In the genomic region with DNA sequence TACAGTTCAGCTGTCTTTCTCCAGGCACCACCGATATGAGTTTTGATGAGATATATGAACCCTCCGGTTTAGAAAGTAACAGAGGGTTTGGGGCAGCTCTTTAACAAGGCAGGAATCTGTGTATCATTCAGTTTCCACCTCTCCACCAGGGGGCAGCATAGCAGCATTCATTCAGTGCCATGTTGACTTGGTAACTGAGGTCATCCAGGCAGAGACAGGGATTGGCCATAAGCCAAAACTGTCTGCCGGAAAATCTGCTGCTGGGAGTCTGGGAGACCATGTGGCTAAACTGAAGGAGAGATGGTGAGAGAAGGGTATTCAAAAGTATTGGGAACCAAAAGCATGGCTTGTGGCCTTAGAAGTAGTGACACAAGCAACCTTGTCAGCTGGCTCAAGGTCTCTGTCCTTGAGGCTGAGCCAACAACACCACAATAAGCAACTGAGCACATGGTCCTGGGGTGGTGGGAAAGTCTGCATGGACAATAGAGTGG, we compare ENCODE assay signal across 9 cellular contexts.
DNase-seq lines count a peak whose midpoint lies in the region; ATAC-seq and TF ChIP-seq lines count a peak whose summit lies in the region.
"Had no signal": no experiment of that assay in that cellular context is flagged by ENCODE, and none has a peak within 500 bp of the region (broad histone marks: within the 10 kb centered on the region; RNA-seq: fewer than 3 reads in every experiment).

No MANE protein-coding gene starts in this region.

- H3K27me3 ChIP-seq in BJ (ENCODE audit: control insufficient read depth, insufficient read depth, low read length) (no peaks in the 10 kb centered on the region), gastrocnemius medialis (no peaks in the 10 kb centered on the region)
- H3K27me3 ChIP-seq: neutrophil had no signal

- H3K9me3 Mint-ChIP-seq in activated T-helper 2 cell treated with anti-CD3 and anti-CD28 coated beads, Interferon-gamma antibody, Interleukin-2, Interleukin-4, amounts not matched to agents 10 μg/mL and 5 μg/mL and 100 μg/mL, durations not matched to agents 14 hours and 24 hours and 36 hours: no peaks in the 10 kb centered on the region

- peak; percentile 67 for TF ChIP-seq CTCF in BJ (IDR thresholded peaks at IDR 0.05; ENCODE audit: insufficient read depth, low read depth, low read length)
- peak; percentile 35 to 83 (median 77) for TF ChIP-seq CTCF in gastrocnemius medialis (IDR thresholded peaks at IDR 0.05 in 4 of 5, conservative IDR thresholded peaks at IDR 0.05 in 1 of 5)

- no peaks in the 10 kb centered on the region for H3K27me3 Mint-ChIP-seq in activated T-helper 2 cell treated with anti-CD3 and anti-CD28 coated beads, Interferon-gamma antibody, Interleukin-2, Interleukin-4, amounts not matched to agents 10 μg/mL and 5 μg/mL and 100 μg/mL, durations not matched to agents 14 hours and 24 hours and 36 hours (ENCODE audit: low read depth)

- in situ Hi-C loops in gastrocnemius medialis (cut with MboI; ENCODE audit: low sequenced_read_pairs in 4 of 4): loop anchor here in 3 of 4 donors (5.0 to 25.0 kb wide), 3 partner anchors 109 to 329 kb away; no protein-coding TSS in a partner anchor

- H3K4me3 ChIP-seq in BJ (ENCODE audit: low read depth, low read length) (no peak overlapping the region), gastrocnemius medialis (no peak overlapping the region)

- DNase-seq in BJ (ENCODE audit: low read depth) (no peak), HK-2 (ENCODE audit: unreplicated experiment) (peak; percentile 72), NCI-H526 (lab: John Stamatoyannopoulos, UW) (peak; percentile 94 to 98), left cardiac atrium (peak; percentile 50), gastrocnemius medialis (peak; percentile 56 to 75), 8988T (no peak)
- peak; percentile 18 for DNase-seq in activated T-helper 2 cell treated with anti-CD3 and anti-CD28 coated beads, Interferon-gamma antibody, Interleukin-2, Interleukin-4, amounts not matched to agents 10 μg/mL and 5 μg/mL and 100 μg/mL, durations not matched to agents 14 hours and 24 hours and 36 hours (ENCODE audit: low spot score)

- POLR2A ChIA-PET in BJ (lab: Charles Lee): no interaction called here

- ATAC-seq in GM18907 (IDR thresholded peaks at IDR 0.05; ENCODE audit: unreplicated experiment) (peak; percentile 80), left cardiac atrium (peak; percentile 63 to 76), gastrocnemius medialis (peak; percentile 84 to 91)

- H3K36me3 ChIP-seq in BJ (ENCODE audit: control insufficient read depth, insufficient read depth, low read length): no peaks in the 10 kb centered on the region
- H3K36me3 ChIP-seq in gastrocnemius medialis: no peaks in the 10 kb centered on the region
- H3K36me3 ChIP-seq: neutrophil had no signal

- no peaks in the 10 kb centered on the region for H3K9me3 ChIP-seq in gastrocnemius medialis
- H3K9me3 ChIP-seq: neutrophil had no signal

- H3K27ac ChIP-seq in gastrocnemius medialis: no peak overlapping the region
- H3K27ac ChIP-seq: neutrophil had no signal

- no peak for TF ChIP-seq POLR2A in gastrocnemius medialis (IDR thresholded peaks at IDR 0.05)

- no peaks in the 10 kb centered on the region for H3K4me1 Mint-ChIP-seq in activated T-helper 2 cell treated with anti-CD3 and anti-CD28 coated beads, Interferon-gamma antibody, Interleukin-2, Interleukin-4, amounts not matched to agents 10 μg/mL and 5 μg/mL and 100 μg/mL, durations not matched to agents 14 hours and 24 hours and 36 hours (ENCODE audit: low read depth)

- no peaks in the 10 kb centered on the region for H3K36me3 Mint-ChIP-seq in activated T-helper 2 cell treated with anti-CD3 and anti-CD28 coated beads, Interferon-gamma antibody, Interleukin-2, Interleukin-4, amounts not matched to agents 10 μg/mL and 5 μg/mL and 100 μg/mL, durations not matched to agents 14 hours and 24 hours and 36 hours (ENCODE audit: low read depth)

- H3K4me1 ChIP-seq in gastrocnemius medialis: peaks cover 0 to 9% of the 10 kb centered on the region in 2 donors

- H3K27ac Mint-ChIP-seq in activated T-helper 2 cell treated with anti-CD3 and anti-CD28 coated beads, Interferon-gamma antibody, Interleukin-2, Interleukin-4, amounts not matched to agents 10 μg/mL and 5 μg/mL and 100 μg/mL, durations not matched to agents 14 hours and 24 hours and 36 hours: no peak overlapping the region

- intact Hi-C loops in activated T-helper 2 cell treated with anti-CD3 and anti-CD28 coated beads, Interferon-gamma antibody, Interleukin-2, Interleukin-4, amounts not matched to agents 10 μg/mL and 5 μg/mL and 100 μg/mL, durations not matched to agents 14 hours and 24 hours and 36 hours (cut with micrococcal nuclease): no loop called here
- intact Hi-C loops in left cardiac atrium (cut with DNase I) (no loop called here), gastrocnemius medialis (cut with DNase I; ENCODE audit: low total_unique reads) (loop anchor here (1.0 kb wide), 1 partner anchor 111 kb away; no protein-coding TSS in a partner anchor)

- CTCF ChIA-PET in BJ (lab: Yijun Ruan, JAX): interaction anchor here (0.6 to 1.8 kb wide), 7 partner anchors 11 to 335 kb away, joined by 3 to 12 read pairs (median 3); no protein-coding TSS in a partner anchor

- no peak overlapping the region for H3K4me3 Mint-ChIP-seq in activated T-helper 2 cell treated with anti-CD3 and anti-CD28 coated beads, Interferon-gamma antibody, Interleukin-2, Interleukin-4, amounts not matched to agents 10 μg/mL and 5 μg/mL and 100 μg/mL, durations not matched to agents 14 hours and 24 hours and 36 hours (ENCODE audit: low read depth)

Comparison
In these comparisons a context has a peak if more than half of its experiments do, and no peak if none do; other contexts are left out.
1. DNase-seq: peak in HK-2 (single experiment), NCI-H526 (2 of 2), activated T-helper 2 cell treated with anti-CD3 and anti-CD28 coated beads, Interferon-gamma antibody, Interleukin-2, Interleukin-4, amounts not matched to agents 10 μg/mL and 5 μg/mL and 100 μg/mL, durations not matched to agents 14 hours and 24 hours and 36 hours (single experiment), left cardiac atrium (single experiment) and gastrocnemius medialis (2 of 2); none in BJ (single experiment) and 8988T (single experiment).
2. Peak in every context shown above with its lines, with median percentiles within 50 percentile points of each other: ATAC-seq.